Comparison of ENCODE assay signal across 1 cellular context in genomic region chr2:79393107-79393506, GRCh38.
TF ChIP-seq lines count a peak whose summit lies in the region.

No MANE protein-coding gene starts in this region.

TF ChIP-seq in H1, 55 proteins besides CTCF, POLR2A, EP300 and RAD21:
- no peak for TF ChIP-seq CHD7 (IDR thresholded peaks at IDR 0.05; ENCODE audit: insufficient replicate concordance, low read length)
- TF ChIP-seq SAP30 (IDR thresholded peaks at IDR 0.05; ENCODE audit: insufficient read depth, insufficient replicate concordance, low read length), result no peak
- TF ChIP-seq USF2 (IDR thresholded peaks at IDR 0.05; ENCODE audit: low read length), result no peak
- no peak for TF ChIP-seq ATF2 (IDR thresholded peaks at IDR 0.05; ENCODE audit: low read length)
- TF ChIP-seq ATF3 (IDR thresholded peaks at IDR 0.05; ENCODE audit: insufficient read depth, low read depth, low read length), result no peak
- TF ChIP-seq CEBPB (IDR thresholded peaks at IDR 0.05; ENCODE audit: low read depth, low read length), result no peak
- TF ChIP-seq BRCA1 (IDR thresholded peaks at IDR 0.05; ENCODE audit: low read depth, low read length), result no peak
- TF ChIP-seq MAFK (IDR thresholded peaks at IDR 0.05; ENCODE audit: low read depth, low read length), result no peak
- TF ChIP-seq SIN3A (conservative IDR thresholded peaks at IDR 0.05 in 1 of 2, IDR thresholded peaks at IDR 0.05 in 1 of 2; ENCODE audit: low read depth in 1 of 2, low read length in 2 of 2), result no peak
- no peak for TF ChIP-seq CBX5 (IDR thresholded peaks at IDR 0.05; ENCODE audit: low read depth, low read length)
